In genomic region chr22:19723165-19723989, GRCh38 we compare ENCODE assay signal across 1 cellular context.
A peak's percentile ranks its signal among the peaks of the same experiment; 100 is the strongest.
TF ChIP-seq lines count a peak whose summit lies in the region.

GP1BB (plus strand) TSS chr22:19723539; CDS start chr22:19723570, 31 bp downstream.

TF ChIP-seq in K562, 482 proteins besides CTCF, POLR2A, EP300 and RAD21 (continued from another document and continues in another):
- TF ChIP-seq BCLAF1 (IDR thresholded peaks at IDR 0.05; ENCODE audit: borderline replicate concordance in 1 of 2, control insufficient read depth in 1 of 2, low read depth in 2 of 2, low read length in 1 of 2) = no peak
- TF ChIP-seq POLR3A (IDR thresholded peaks at IDR 0.05; ENCODE audit: borderline replicate concordance, extremely low read depth, insufficient read depth, insufficient read length) = no peak
- no peak; the same call in 1 of the 2 replicates for TF ChIP-seq TRIM25 (IDR thresholded peaks at IDR 0.05; ENCODE audit: borderline replicate concordance)
- TF ChIP-seq EWSR1 (IDR thresholded peaks at IDR 0.05; ENCODE audit: borderline replicate concordance, low read depth, partially characterized antibody) = no peak
- TF ChIP-seq SMC3 (conservative IDR thresholded peaks at IDR 0.05; ENCODE audit: insufficient read depth, low read depth, low read length) = no peak; the same call in 1 of the 2 replicates
- no peak for TF ChIP-seq FOXP4 (CRISPR knock-in tag; IDR thresholded peaks at IDR 0.05; ENCODE audit: borderline replicate concordance)
- no peak for TF ChIP-seq ZNF436 (CRISPR knock-in tag; IDR thresholded peaks at IDR 0.05)
- peak; percentile 88 for TF ChIP-seq DIDO1 (tag; IDR thresholded peaks at IDR 0.05; ENCODE audit: low read depth)
- peak; percentile 99 for TF ChIP-seq RBBP5 (IDR thresholded peaks at IDR 0.05; ENCODE audit: borderline replicate concordance, insufficient read depth, low read length, poor library complexity, severe bottlenecking)
- peak; percentile 79 for TF ChIP-seq ARHGAP35 (IDR thresholded peaks at IDR 0.05; ENCODE audit: partially characterized antibody)
- no peak for TF ChIP-seq ZNF696 (CRISPR knock-in tag; conservative IDR thresholded peaks at IDR 0.05)
- TF ChIP-seq STAT6 (CRISPR knock-in tag; IDR thresholded peaks at IDR 0.05) = peak; percentile 99
- TF ChIP-seq KLF10 (CRISPR knock-in tag; IDR thresholded peaks at IDR 0.05) = no peak
- no peak for TF ChIP-seq ZNF354B (CRISPR knock-in tag; IDR thresholded peaks at IDR 0.05)
- TF ChIP-seq MXD1 (CRISPR knock-in tag; IDR thresholded peaks at IDR 0.05; ENCODE audit: borderline replicate concordance, poor library complexity, severe bottlenecking) = peak; percentile 42
- TF ChIP-seq SIN3A (IDR thresholded peaks at IDR 0.05; ENCODE audit: borderline replicate concordance in 2 of 2, control insufficient read depth in 1 of 2, low read depth in 2 of 2, low read length in 2 of 2) = peak in 1 of 2 experiments; percentile 92; a peak in 2 of 4 replicates
- no peak for TF ChIP-seq ZNF609 (CRISPR knock-in tag; IDR thresholded peaks at IDR 0.05; ENCODE audit: borderline replicate concordance)
- TF ChIP-seq POU5F1 (IDR thresholded peaks at IDR 0.05; ENCODE audit: borderline replicate concordance, low read depth, low read length, partially characterized antibody) = peak; percentile 97
- TF ChIP-seq SMARCB1 (IDR thresholded peaks at IDR 0.05; ENCODE audit: insufficient read length, low read depth) = no peak
- TF ChIP-seq ZNF197 (CRISPR knock-in tag; IDR thresholded peaks at IDR 0.05; ENCODE audit: low read depth) = no peak
- TF ChIP-seq ZNF253 (CRISPR knock-in tag; conservative IDR thresholded peaks at IDR 0.05) = peak; percentile 1; the same call in 1 of the 2 replicates
- TF ChIP-seq E2F5 (CRISPR knock-in tag; IDR thresholded peaks at IDR 0.05) = no peak
- no peak for TF ChIP-seq CBX2 (IDR thresholded peaks at IDR 0.05; ENCODE audit: insufficient read depth, low read length, poor library complexity, severe bottlenecking)
- TF ChIP-seq ZBTB34 (CRISPR knock-in tag; IDR thresholded peaks at IDR 0.05) = no peak
- TF ChIP-seq ATF2 (CRISPR knock-in tag; IDR thresholded peaks at IDR 0.05) = no peak
- no peak for TF ChIP-seq HMG20A (CRISPR knock-in tag; conservative IDR thresholded peaks at IDR 0.05)
- peak in 1 of 2 experiments; percentile 89 for TF ChIP-seq AFF1 (IDR thresholded peaks at IDR 0.05; ENCODE audit: low read depth in 1 of 2, partially characterized antibody in 2 of 2)
- TF ChIP-seq BCOR (IDR thresholded peaks at IDR 0.05) = peak; percentile 100
- no peak for TF ChIP-seq ILF3 (IDR thresholded peaks at IDR 0.05; ENCODE audit: borderline replicate concordance)
